Comparison of ENCODE assay signal across 10 cellular contexts in genomic region chr5:141559481-141559880, GRCh38.
DNase-seq lines count a peak whose midpoint lies in the region; ATAC-seq and TF ChIP-seq lines count a peak whose summit lies in the region.
"Had no signal": no experiment of that assay in that cellular context is flagged by ENCODE, and none has a peak within 500 bp of the region (broad histone marks: within the 10 kb centered on the region; RNA-seq: fewer than 3 reads in every experiment).

No MANE protein-coding gene starts in this region.

- peaks cover 5 to 34% (median 18%) of the 10 kb centered on the region in 5 donors for H3K4me1 ChIP-seq in subcutaneous abdominal adipose tissue (ENCODE audit: control insufficient read depth in 5 of 5, insufficient read depth in 5 of 5, low read length in 5 of 5)

- in situ Hi-C loops in brain microvascular endothelial cell (cut with HindIII; ENCODE audit: low pct_ligation_motif_present, low sequenced_read_pairs): no loop called here

- H3K4me3 ChIP-seq in brain microvascular endothelial cell (ENCODE audit: low read depth, low read length) (no peak overlapping the region), subcutaneous abdominal adipose tissue (ENCODE audit: low read depth in 1 of 5, low read length in 5 of 5) (no peak overlapping the region)

- H3K27ac ChIP-seq in brain microvascular endothelial cell (peak overlapping the region; percentile 95), subcutaneous abdominal adipose tissue (ENCODE audit: low read depth, low read length) (peak overlapping the region; percentile 80)

- H3K9ac ChIP-seq in subcutaneous abdominal adipose tissue (ENCODE audit: low read length in 5 of 5): no peak overlapping the region

- DNase-seq in DMS 273 (lab: John Stamatoyannopoulos, UW; ENCODE audit: unreplicated experiment): peak; percentile 22
- DNase-seq in DMS 273 treated with DMSO at 0.1 percent for 48 hours (lab: John Stamatoyannopoulos, UW): no peak
- DNase-seq in brain microvascular endothelial cell: peak; percentile 56
- DNase-seq in kidney glomerular epithelial cell (lab: John Stamatoyannopoulos, UW): peak; percentile 32
- DNase-seq in RKO (ENCODE audit: low spot score): no peak
- DNase-seq: 8988T; activated CD8-positive, alpha-beta memory T cell treated with anti-CD3 and anti-CD28 coated beads, Interleukin-2, amount 50 U/mL, for 48 hours had no signal

- H3K36me3 ChIP-seq in brain microvascular endothelial cell (replicated peaks) (peaks cover 3% of the 10 kb centered on the region), subcutaneous abdominal adipose tissue (ENCODE audit: control insufficient read depth in 5 of 5, insufficient read depth in 5 of 5, low read length in 5 of 5) (no peaks in the 10 kb centered on the region)

- H3K27me3 ChIP-seq in brain microvascular endothelial cell (replicated peaks) (no peaks in the 10 kb centered on the region), subcutaneous abdominal adipose tissue (ENCODE audit: control insufficient read depth in 5 of 5, insufficient read depth in 4 of 5, low read length in 5 of 5) (no peaks in the 10 kb centered on the region)

- H3K9me3 ChIP-seq in subcutaneous abdominal adipose tissue (ENCODE audit: control insufficient read depth in 5 of 5, low read length in 5 of 5): no peaks in the 10 kb centered on the region

- ATAC-seq in HG03565 (IDR thresholded peaks at IDR 0.05; ENCODE audit: unreplicated experiment) (no peak), GM18909 (IDR thresholded peaks at IDR 0.05; ENCODE audit: poor library complexity, unreplicated experiment) (no peak)

- TF ChIP-seq CTCF in brain microvascular endothelial cell (IDR thresholded peaks at IDR 0.05; ENCODE audit: low read depth, low read length, missing control alignments): no peak

Comparison
In these comparisons a context has a peak if more than half of its experiments do, and no peak if none do; other contexts are left out.
1. DNase-seq: peak in DMS 273 (single experiment), brain microvascular endothelial cell (single experiment) and kidney glomerular epithelial cell (single experiment); none in DMS 273 treated with DMSO at 0.1 percent for 48 hours (single experiment) and RKO (single experiment).